Comparison of ENCODE assay signal across 20 cellular contexts in the genomic region with DNA sequence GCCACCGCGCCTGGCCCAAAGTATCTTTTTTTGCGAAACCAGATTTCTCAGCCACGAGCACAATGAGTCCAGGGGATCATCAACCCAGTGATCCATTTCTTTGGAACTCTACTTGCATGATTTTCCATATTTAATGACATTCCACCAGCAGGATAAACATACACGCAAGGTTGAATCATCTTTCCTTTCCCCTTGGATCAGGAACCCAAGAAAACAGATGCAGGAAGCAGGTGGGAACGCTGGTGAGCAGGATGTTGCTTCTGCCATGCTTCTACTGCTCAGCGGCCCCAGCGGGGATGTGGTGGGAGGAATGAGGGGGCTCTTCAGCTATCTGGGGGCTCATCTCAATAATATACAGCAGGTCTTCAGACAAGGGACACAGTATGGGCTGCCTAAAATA.
"Had no signal": no experiment of that assay in that cellular context is flagged by ENCODE, and none has a peak within 500 bp of the region (broad histone marks: within the 10 kb centered on the region; RNA-seq: fewer than 3 reads in every experiment).

No MANE protein-coding gene starts in this region.

- H3K4me1 ChIP-seq: breast epithelium, right atrium auricular region, thyroid gland had no signal

- H3K36me3 ChIP-seq: breast epithelium, heart right ventricle, left ventricle myocardium inferior, right atrium auricular region, thyroid gland had no signal

- DNase-seq: activated B cell treated with CpG ODN at 0.5 μM for 24 hours; activated CD4-positive, alpha-beta T cell treated with anti-CD3 and anti-CD28 coated beads for 48 hours; activated CD8-positive, alpha-beta T cell treated with anti-CD3 and anti-CD28 coated beads, Interleukin-2, amount 10 ng/mL, durations not matched to agents 7 days and 5 days; activated effector memory CD4-positive, alpha-beta T cell treated with Interleukin-2 at 50 U/mL for 16 hours; activated naive CD4-positive, alpha-beta T cell treated with anti-CD3 and anti-CD28 coated beads, Interleukin-2, amount 10 ng/mL, durations not matched to agents 7 days and 5 days; activated naive CD8-positive, alpha-beta T cell treated with anti-CD3 and anti-CD28 coated beads, Interleukin-2, amount 50 U/mL, for 24 hours; activated T-cell treated with anti-CD3 and anti-CD28 coated beads, Interleukin-2, amount 50 U/mL, for 48 hours; anterior cingulate cortex; cortex of kidney; effector CD8-positive, alpha-beta T cell; heart right ventricle; left ventricle myocardium inferior; occipital lobe; stimulated activated CD4-positive, alpha-beta T cell treated with anti-CD3 and anti-CD28 coated beads, Interleukin-2, amount 100 ng/mL, for 24 hours; stimulated activated naive CD4-positive, alpha-beta T cell treated with Interleukin-2 at 50 U/mL for 16 hours; T-cell; thyroid gland had no signal

- H3K27me3 ChIP-seq: breast epithelium, heart right ventricle, right atrium auricular region, thyroid gland had no signal

- ATAC-seq: activated CD8-positive, alpha-beta T cell treated with anti-CD3 and anti-CD28 coated beads, Interleukin-2, amount 10 ng/mL, durations not matched to agents 7 days and 5 days; activated naive CD8-positive, alpha-beta T cell treated with anti-CD3 and anti-CD28 coated beads, Interleukin-2, amount 50 U/mL, for 24 hours; heart right ventricle; T-cell had no signal

- H3K9me3 ChIP-seq: breast epithelium, heart right ventricle, left ventricle myocardium inferior, right atrium auricular region, thyroid gland had no signal

- FAIRE-seq: frontal cortex had no signal

- H3K4me3 ChIP-seq: breast epithelium, heart right ventricle, left ventricle myocardium inferior, right atrium auricular region, thyroid gland had no signal

- H3K27ac ChIP-seq: breast epithelium, heart right ventricle, left ventricle myocardium inferior, right atrium auricular region, thyroid gland had no signal
